ENCODE assay signal across 1 cellular context in the genomic region with DNA sequence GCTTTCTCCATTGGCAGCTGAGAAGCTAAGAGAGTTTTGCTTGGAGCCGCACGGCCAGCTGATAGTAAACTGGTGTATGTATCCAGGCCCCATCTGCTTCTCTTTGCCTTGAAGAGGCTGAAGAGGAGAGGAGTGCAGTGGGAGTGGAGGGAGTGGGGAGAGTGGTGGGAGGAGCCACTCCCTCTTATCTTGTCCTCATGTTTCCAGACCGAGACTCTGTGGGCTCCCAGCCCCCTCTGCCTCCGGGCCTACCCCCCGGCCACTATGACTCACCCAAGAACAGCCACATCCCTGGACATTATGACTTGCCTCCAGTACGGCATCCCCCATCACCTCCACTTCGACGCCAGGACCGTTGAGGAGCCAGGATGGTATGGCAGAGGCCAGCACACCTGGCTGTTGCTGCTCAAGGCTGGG.
TF ChIP-seq lines count a peak whose summit lies in the region.

No MANE protein-coding gene starts in this region.

TF ChIP-seq in SK-N-SH treated with all-trans-retinoic acid at 6 μM for 48 hours, 23 proteins besides CTCF, POLR2A, EP300 and RAD21 (continued from another document):
- TF ChIP-seq, protein P1, sequence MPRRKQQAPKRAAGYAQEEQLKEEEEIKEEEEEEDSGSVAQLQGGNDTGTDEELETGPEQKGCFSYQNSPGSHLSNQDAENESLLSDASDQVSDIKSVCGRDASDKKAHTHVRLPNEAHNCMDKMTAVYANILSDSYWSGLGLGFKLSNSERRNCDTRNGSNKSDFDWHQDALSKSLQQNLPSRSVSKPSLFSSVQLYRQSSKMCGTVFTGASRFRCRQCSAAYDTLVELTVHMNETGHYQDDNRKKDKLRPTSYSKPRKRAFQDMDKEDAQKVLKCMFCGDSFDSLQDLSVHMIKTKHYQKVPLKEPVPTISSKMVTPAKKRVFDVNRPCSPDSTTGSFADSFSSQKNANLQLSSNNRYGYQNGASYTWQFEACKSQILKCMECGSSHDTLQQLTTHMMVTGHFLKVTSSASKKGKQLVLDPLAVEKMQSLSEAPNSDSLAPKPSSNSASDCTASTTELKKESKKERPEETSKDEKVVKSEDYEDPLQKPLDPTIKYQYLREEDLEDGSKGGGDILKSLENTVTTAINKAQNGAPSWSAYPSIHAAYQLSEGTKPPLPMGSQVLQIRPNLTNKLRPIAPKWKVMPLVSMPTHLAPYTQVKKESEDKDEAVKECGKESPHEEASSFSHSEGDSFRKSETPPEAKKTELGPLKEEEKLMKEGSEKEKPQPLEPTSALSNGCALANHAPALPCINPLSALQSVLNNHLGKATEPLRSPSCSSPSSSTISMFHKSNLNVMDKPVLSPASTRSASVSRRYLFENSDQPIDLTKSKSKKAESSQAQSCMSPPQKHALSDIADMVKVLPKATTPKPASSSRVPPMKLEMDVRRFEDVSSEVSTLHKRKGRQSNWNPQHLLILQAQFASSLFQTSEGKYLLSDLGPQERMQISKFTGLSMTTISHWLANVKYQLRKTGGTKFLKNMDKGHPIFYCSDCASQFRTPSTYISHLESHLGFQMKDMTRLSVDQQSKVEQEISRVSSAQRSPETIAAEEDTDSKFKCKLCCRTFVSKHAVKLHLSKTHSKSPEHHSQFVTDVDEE (CRISPR knock-in tag; IDR thresholded peaks at IDR 0.05): no peak
- TF ChIP-seq GLIS3 (CRISPR knock-in tag; IDR thresholded peaks at IDR 0.05) (no peak), CSRNP3 (CRISPR knock-in tag; IDR thresholded peaks at IDR 0.05) (no peak), PPARA (CRISPR knock-in tag; IDR thresholded peaks at IDR 0.05; ENCODE audit: borderline replicate concordance) (no peak), BACH2 (CRISPR knock-in tag; IDR thresholded peaks at IDR 0.05; ENCODE audit: borderline replicate concordance) (no peak), TCF4 (CRISPR knock-in tag; IDR thresholded peaks at IDR 0.05; ENCODE audit: borderline replicate concordance) (no peak), SNAI2 (CRISPR knock-in tag; IDR thresholded peaks at IDR 0.05) (no peak), CSDC2 (CRISPR knock-in tag; IDR thresholded peaks at IDR 0.05) (no peak), ARNTL (CRISPR knock-in tag; IDR thresholded peaks at IDR 0.05; ENCODE audit: borderline replicate concordance, low read depth) (no peak), ZNF8 (CRISPR knock-in tag; IDR thresholded peaks at IDR 0.05) (no peak)
